Comparison of ENCODE assay signal across 28 cellular contexts in genomic region chr15:76987276-76987675, GRCh38. TPM values are rescaled to one million over a fixed set of nuclear protein-coding genes. Genes with fewer than 3 reads are reported as not detected.
A peak's percentile ranks its signal among the peaks of the same experiment; 100 is the strongest.
DNase-seq lines count a peak whose midpoint lies in the region; ATAC-seq, FAIRE-seq and TF ChIP-seq lines count a peak whose summit lies in the region.
"Had no signal": no experiment of that assay in that cellular context is flagged by ENCODE, and none has a peak within 500 bp of the region (broad histone marks: within the 10 kb centered on the region; RNA-seq: fewer than 3 reads in every experiment).

No MANE protein-coding gene starts in this region.

- H3K36me3 ChIP-seq in OCI-LY3 (replicated peaks; ENCODE audit: low read depth, low read length) (no peaks in the 10 kb centered on the region), neutrophil (no peaks in the 10 kb centered on the region)
- H3K36me3 ChIP-seq: esophagus squamous epithelium, HAP-1, Peyer's patch, SJCRH30, uterus had no signal

- POLR2A ChIA-PET in naive thymus-derived CD8-positive, alpha-beta T cell (lab: Charles Lee), result interaction anchor here (0.9 kb wide), 1 partner anchor 10 kb away, joined by 5 read pairs; no protein-coding TSS in a partner anchor

- no peaks in the 10 kb centered on the region for H3K36me3 Mint-ChIP-seq in activated T-cell treated with anti-CD3 and anti-CD28 coated beads, Interleukin-2, amount 50 U/mL, for 24 hours (ENCODE audit: low read depth)
- no peaks in the 10 kb centered on the region for H3K36me3 Mint-ChIP-seq in activated naive CD4-positive, alpha-beta T cell treated with anti-CD3 and anti-CD28 coated beads, Interleukin-2, amount 50 U/mL, for 72 hours
- H3K36me3 Mint-ChIP-seq in naive thymus-derived CD8-positive, alpha-beta T cell, result no peaks in the 10 kb centered on the region
- H3K36me3 Mint-ChIP-seq in osteocyte (ENCODE audit: unreplicated experiment), result no peaks in the 10 kb centered on the region

- H3K27me3 ChIP-seq in OCI-LY3 (ENCODE audit: low read depth, low read length) (no peaks in the 10 kb centered on the region), neutrophil (no peaks in the 10 kb centered on the region)
- H3K27me3 ChIP-seq: body of pancreas, esophagus squamous epithelium, Peyer's patch, SJCRH30, testis, uterus had no signal

- no peak overlapping the region for H3K9ac ChIP-seq in OCI-LY3 (ENCODE audit: low read length)

- H4K20me1 ChIP-seq in OCI-LY3 (ENCODE audit: insufficient read depth, low read length), result no peaks in the 10 kb centered on the region

- H3K27ac Mint-ChIP-seq in activated T-cell treated with anti-CD3 and anti-CD28 coated beads, Interleukin-2, amount 50 U/mL, for 24 hours, result peak overlapping the region; percentile 100
- peak overlapping the region; percentile 86 to 92 for H3K27ac Mint-ChIP-seq in activated naive CD4-positive, alpha-beta T cell treated with anti-CD3 and anti-CD28 coated beads, Interleukin-2, amount 50 U/mL, for 72 hours
- peak overlapping the region in 1 of 10 donors; percentile 41 for H3K27ac Mint-ChIP-seq in naive thymus-derived CD8-positive, alpha-beta T cell
- H3K27ac Mint-ChIP-seq in osteocyte (ENCODE audit: unreplicated experiment), result no peak overlapping the region

- no peak for FAIRE-seq in urothelium cell line (lab: Jason Lieb, UNC)
- FAIRE-seq: frontal cortex, small intestine, TTC549 had no signal

- ATAC-seq in activated naive CD4-positive, alpha-beta T cell treated with anti-CD3 and anti-CD28 coated beads, Interleukin-2, amount 50 U/mL, for 72 hours, result no peak
- ATAC-seq in naive thymus-derived CD8-positive, alpha-beta T cell, result no peak
- ATAC-seq: body of pancreas had no signal

- TF ChIP-seq CTCF in OCI-LY3 (IDR thresholded peaks at IDR 0.05; ENCODE audit: low read depth, low read length) (no peak), neutrophil (IDR thresholded peaks at IDR 0.05) (no peak), osteocyte (IDR thresholded peaks at IDR 0.05) (no peak)

- H3K4me3 ChIP-seq in OCI-LY3 (ENCODE audit: low read length) (no peak overlapping the region), neutrophil (ENCODE audit: low read depth in 1 of 2, low read length in 1 of 2) (no peak overlapping the region)
- H3K4me3 ChIP-seq: body of pancreas, esophagus squamous epithelium, HAP-1, Peyer's patch, SJCRH30, testis, uterus had no signal

- peaks cover 54% of the 10 kb centered on the region for H3K4me1 Mint-ChIP-seq in activated T-cell treated with anti-CD3 and anti-CD28 coated beads, Interleukin-2, amount 50 U/mL, for 24 hours (ENCODE audit: low read depth)
- H3K4me1 Mint-ChIP-seq in naive thymus-derived CD8-positive, alpha-beta T cell, result peaks cover 0 to 41% (median 18%) of the 10 kb centered on the region in 4 donors
- peaks cover 10% of the 10 kb centered on the region for H3K4me1 Mint-ChIP-seq in osteocyte (ENCODE audit: unreplicated experiment)

- H3K27ac ChIP-seq in OCI-LY3 (ENCODE audit: low read length) (peak overlapping the region; percentile 87; the same call in 1 of the 2 replicates), neutrophil (peak overlapping the region; percentile 89)
- H3K27ac ChIP-seq: body of pancreas, SJCRH30, testis, uterus had no signal

- H2AFZ ChIP-seq in OCI-LY3 (ENCODE audit: low read depth, low read length), result no peak overlapping the region

- H3K4me3 Mint-ChIP-seq in activated T-cell treated with anti-CD3 and anti-CD28 coated beads, Interleukin-2, amount 50 U/mL, for 24 hours, result no peak overlapping the region
- H3K4me3 Mint-ChIP-seq in naive thymus-derived CD8-positive, alpha-beta T cell, result no peak overlapping the region
- H3K4me3 Mint-ChIP-seq in osteocyte (ENCODE audit: unreplicated experiment), result no peak overlapping the region

- H3K4me1 ChIP-seq in OCI-LY3 (ENCODE audit: low read length), result peaks cover 59% of the 10 kb centered on the region
- peaks cover 91 to 96% of the 10 kb centered on the region in 2 experiments for H3K4me1 ChIP-seq in neutrophil (ENCODE audit: control insufficient read depth in 1 of 2, insufficient read depth in 1 of 2, low read depth in 1 of 2, low read length in 1 of 2)
- H3K4me1 ChIP-seq: HAP-1, testis, uterus had no signal

- no peaks in the 10 kb centered on the region for H3K27me3 Mint-ChIP-seq in activated T-cell treated with anti-CD3 and anti-CD28 coated beads, Interleukin-2, amount 50 U/mL, for 24 hours
- no peaks in the 10 kb centered on the region for H3K27me3 Mint-ChIP-seq in naive thymus-derived CD8-positive, alpha-beta T cell
- H3K27me3 Mint-ChIP-seq in osteocyte (ENCODE audit: unreplicated experiment), result no peaks in the 10 kb centered on the region

- DNase-seq in activated T-cell treated with anti-CD3 and anti-CD28 coated beads, Interleukin-2, amount 50 U/mL, for 24 hours, result no peak
- no peak for DNase-seq in activated T-cell treated with anti-CD3 and anti-CD28 coated beads, Interleukin-2, amount 50 U/mL, for 1 hour
- DNase-seq in activated naive CD4-positive, alpha-beta T cell treated with anti-CD3 and anti-CD28 coated beads, Interleukin-2, amount 50 U/mL, for 72 hours (ENCODE audit: low spot score in 2 of 2), result no peak
- DNase-seq in urothelium cell line (ENCODE audit: low spot score), result no peak
- no peak for DNase-seq in naive thymus-derived CD8-positive, alpha-beta T cell
- DNase-seq in osteocyte (ENCODE audit: extremely low spot score, unreplicated experiment), result no peak
- DNase-seq: ACHN; activated CD4-positive, CD25-positive, alpha-beta regulatory T cell treated with anti-CD3 and anti-CD28 coated beads, Interleukin-2, amount 50 U/mL, for 72 hours; Calu3; effector CD8-positive, alpha-beta T cell; esophagus squamous epithelium; mesendoderm; NCI-H1694; NCI-H524; Peyer's patch; SJCRH30; small intestine; testis; uterus had no signal

- no peak overlapping the region for H3K4me2 ChIP-seq in OCI-LY3 (ENCODE audit: low read length)

- H3K9me3 ChIP-seq in OCI-LY3 (ENCODE audit: insufficient read depth, low read length) (no peaks in the 10 kb centered on the region), neutrophil (no peaks in the 10 kb centered on the region)
- H3K9me3 ChIP-seq: body of pancreas, esophagus squamous epithelium, HAP-1, Peyer's patch, SJCRH30, testis, uterus had no signal

- no peaks in the 10 kb centered on the region for H3K79me2 ChIP-seq in OCI-LY3 (ENCODE audit: low read length)

- H3K9me3 Mint-ChIP-seq in activated T-cell treated with anti-CD3 and anti-CD28 coated beads, Interleukin-2, amount 50 U/mL, for 24 hours, result no peaks in the 10 kb centered on the region
- no peaks in the 10 kb centered on the region for H3K9me3 Mint-ChIP-seq in activated naive CD4-positive, alpha-beta T cell treated with anti-CD3 and anti-CD28 coated beads, Interleukin-2, amount 50 U/mL, for 72 hours
- no peaks in the 10 kb centered on the region for H3K9me3 Mint-ChIP-seq in naive thymus-derived CD8-positive, alpha-beta T cell
- H3K9me3 Mint-ChIP-seq in osteocyte (ENCODE audit: unreplicated experiment), result no peaks in the 10 kb centered on the region

RNA-seq across cellular contexts. Expression of gene PSTPIP1, which starts 7.7 kb away (rescaled TPM):
- 100 to 1,000 TPM in 1 of 2 donors, 10 to 100 TPM in 1; 95.5 to 149 TPM for total RNA-seq in activated naive CD4-positive, alpha-beta T cell treated with anti-CD3 and anti-CD28 coated beads, Interleukin-2, amount 50 U/mL, for 72 hours
- 100 to 1,000 TPM; 118 to 124 TPM for total RNA-seq in naive thymus-derived CD8-positive, alpha-beta T cell
- polyA plus RNA-seq in naive thymus-derived CD8-positive, alpha-beta T cell, result 10 to 100 TPM; 34.0 to 50.6 (median 41.8) TPM
- total RNA-seq in osteocyte, result not detected in 2 replicates
- total RNA-seq: Calu3, LHCN-M2, renal cortical epithelial cell had no signal
- polyA plus RNA-seq: BJ had no signal

RNA-seq across cellular contexts. Expression of gene RCN2, which starts 55.7 kb away (rescaled TPM):
- total RNA-seq in activated naive CD4-positive, alpha-beta T cell treated with anti-CD3 and anti-CD28 coated beads, Interleukin-2, amount 50 U/mL, for 72 hours, result 10 to 100 TPM; 22.2 to 34.7 TPM
- total RNA-seq in naive thymus-derived CD8-positive, alpha-beta T cell, result 10 to 100 TPM; 30.7 to 31.1 TPM
- polyA plus RNA-seq in naive thymus-derived CD8-positive, alpha-beta T cell, result 10 to 100 TPM; 40.3 to 46.5 (median 43.6) TPM
- total RNA-seq in osteocyte, result 81.3 and 82.2 TPM in 2 replicates

Comparison
In these comparisons a context has a peak if more than half of its experiments do, and no peak if none do; other contexts are left out.
1. RNA of gene PSTPIP1, which starts 7.7 kb away (total RNA-seq): 95.5 to 149 TPM in activated naive CD4-positive, alpha-beta T cell treated with anti-CD3 and anti-CD28 coated beads, Interleukin-2, amount 50 U/mL, for 72 hours and 118 to 124 TPM in naive thymus-derived CD8-positive, alpha-beta T cell; not detected in osteocyte; every median in the first group is over 10 times any median in the second.